1 cellular context compared by ENCODE assay signal in genomic region chr2:181141676-181142075, GRCh38.
TF ChIP-seq lines count a peak whose summit lies in the region.

No MANE protein-coding gene starts in this region.

TF ChIP-seq in WTC11, 78 proteins besides CTCF, POLR2A, EP300 and RAD21 (continued from another document):
- TF ChIP-seq ZNF281 (CRISPR knock-in tag; IDR thresholded peaks at IDR 0.05), result no peak
- no peak for TF ChIP-seq ZBTB43 (CRISPR knock-in tag; IDR thresholded peaks at IDR 0.05)
- no peak for TF ChIP-seq ZNF512 (CRISPR knock-in tag; IDR thresholded peaks at IDR 0.05; ENCODE audit: borderline replicate concordance)
- no peak for TF ChIP-seq TCF7 (CRISPR knock-in tag; IDR thresholded peaks at IDR 0.05; ENCODE audit: low read depth)
- no peak for TF ChIP-seq MLX (CRISPR knock-in tag; IDR thresholded peaks at IDR 0.05)
